ENCODE assay signal across 18 cellular contexts in genomic region chr11:110613526-110613925, GRCh38.
"Had no signal": no experiment of that assay in that cellular context is flagged by ENCODE, and none has a peak within 500 bp of the region (broad histone marks: within the 10 kb centered on the region; RNA-seq: fewer than 3 reads in every experiment).

No MANE protein-coding gene starts in this region.

- H3K9me3 ChIP-seq: left lung, psoas muscle, right lobe of liver had no signal

- FAIRE-seq: astrocyte, keratinocyte had no signal

- H3K27me3 ChIP-seq: left lung, right lobe of liver had no signal

- H3K36me3 Mint-ChIP-seq: activated CD8-positive, alpha-beta memory T cell treated with anti-CD3 and anti-CD28 coated beads, Interleukin-2, amount 10 ng/mL, durations not matched to agents 7 days and 5 days; activated naive CD8-positive, alpha-beta T cell treated with anti-CD3 and anti-CD28 coated beads, Interleukin-2, amount 10 ng/mL, durations not matched to agents 7 days and 5 days; stimulated activated naive B cell treated with anti-CD40 and anti-IgM and Interleukin-4, amounts not matched to agents 10 μg/mL and 1 μg/mL and 100 μg/mL, for 72 hours had no signal

- H3K27me3 Mint-ChIP-seq: memory B cell had no signal

- H3K36me3 ChIP-seq: left lung, right lobe of liver had no signal

- H3K4me3 ChIP-seq: left lung, psoas muscle, right lobe of liver had no signal

- H3K27ac Mint-ChIP-seq: activated CD8-positive, alpha-beta memory T cell treated with anti-CD3 and anti-CD28 coated beads, Interleukin-2, amount 10 ng/mL, durations not matched to agents 7 days and 5 days; activated naive CD8-positive, alpha-beta T cell treated with anti-CD3 and anti-CD28 coated beads, Interleukin-2, amount 10 ng/mL, durations not matched to agents 7 days and 5 days; activated T-cell treated with anti-CD3 and anti-CD28 coated beads, Interleukin-2, amount 50 U/mL, for 72 hours; memory B cell; nephron progenitor cell; stimulated activated naive B cell treated with anti-CD40 and anti-IgM and Interleukin-4, amounts not matched to agents 10 μg/mL and 1 μg/mL and 100 μg/mL, for 72 hours had no signal

- H3K4me1 Mint-ChIP-seq: activated CD8-positive, alpha-beta memory T cell treated with anti-CD3 and anti-CD28 coated beads, Interleukin-2, amount 10 ng/mL, durations not matched to agents 7 days and 5 days; activated naive CD8-positive, alpha-beta T cell treated with anti-CD3 and anti-CD28 coated beads, Interleukin-2, amount 10 ng/mL, durations not matched to agents 7 days and 5 days; memory B cell; nephron progenitor cell; stimulated activated naive B cell treated with anti-CD40 and anti-IgM and Interleukin-4, amounts not matched to agents 10 μg/mL and 1 μg/mL and 100 μg/mL, for 72 hours had no signal

- DNase-seq: activated CD4-positive, alpha-beta T cell treated with anti-CD3 and anti-CD28 coated beads for 1 hour; activated CD4-positive, alpha-beta T cell treated with anti-CD3 and anti-CD28 coated beads, Interleukin-2, amount 50 U/mL, for 48 hours; activated CD8-positive, alpha-beta memory T cell treated with anti-CD3 and anti-CD28 coated beads, Interleukin-2, amount 10 ng/mL, durations not matched to agents 7 days and 5 days; activated naive CD8-positive, alpha-beta T cell treated with anti-CD3 and anti-CD28 coated beads, Interleukin-2, amount 10 ng/mL, durations not matched to agents 7 days and 5 days; activated T-cell treated with anti-CD3 and anti-CD28 coated beads, Interleukin-2, amount 50 U/mL, for 72 hours; cortex of kidney; foreskin melanocyte; left lung; nephron progenitor cell; psoas muscle; right lobe of liver; stimulated activated CD4-positive, alpha-beta T cell treated with anti-CD3 and anti-CD28 coated beads, Interleukin-2, amount 100 ng/mL, for 24 hours; stimulated activated naive B cell treated with anti-CD40 and anti-IgM and Interleukin-4, amounts not matched to agents 10 μg/mL and 1 μg/mL and 100 μg/mL, for 72 hours; substantia nigra; T1000 had no signal

- H3K4me1 ChIP-seq: left lung, psoas muscle, right lobe of liver had no signal

- H3K9me3 Mint-ChIP-seq: activated naive CD8-positive, alpha-beta T cell treated with anti-CD3 and anti-CD28 coated beads, Interleukin-2, amount 10 ng/mL, durations not matched to agents 7 days and 5 days; memory B cell; stimulated activated naive B cell treated with anti-CD40 and anti-IgM and Interleukin-4, amounts not matched to agents 10 μg/mL and 1 μg/mL and 100 μg/mL, for 72 hours had no signal

- H3K27ac ChIP-seq: left lung, psoas muscle, right lobe of liver had no signal

- H3K4me3 Mint-ChIP-seq: activated CD8-positive, alpha-beta memory T cell treated with anti-CD3 and anti-CD28 coated beads, Interleukin-2, amount 10 ng/mL, durations not matched to agents 7 days and 5 days; activated naive CD8-positive, alpha-beta T cell treated with anti-CD3 and anti-CD28 coated beads, Interleukin-2, amount 10 ng/mL, durations not matched to agents 7 days and 5 days; activated T-cell treated with anti-CD3 and anti-CD28 coated beads, Interleukin-2, amount 50 U/mL, for 72 hours; memory B cell; nephron progenitor cell; stimulated activated naive B cell treated with anti-CD40 and anti-IgM and Interleukin-4, amounts not matched to agents 10 μg/mL and 1 μg/mL and 100 μg/mL, for 72 hours had no signal
